In the genomic region with DNA sequence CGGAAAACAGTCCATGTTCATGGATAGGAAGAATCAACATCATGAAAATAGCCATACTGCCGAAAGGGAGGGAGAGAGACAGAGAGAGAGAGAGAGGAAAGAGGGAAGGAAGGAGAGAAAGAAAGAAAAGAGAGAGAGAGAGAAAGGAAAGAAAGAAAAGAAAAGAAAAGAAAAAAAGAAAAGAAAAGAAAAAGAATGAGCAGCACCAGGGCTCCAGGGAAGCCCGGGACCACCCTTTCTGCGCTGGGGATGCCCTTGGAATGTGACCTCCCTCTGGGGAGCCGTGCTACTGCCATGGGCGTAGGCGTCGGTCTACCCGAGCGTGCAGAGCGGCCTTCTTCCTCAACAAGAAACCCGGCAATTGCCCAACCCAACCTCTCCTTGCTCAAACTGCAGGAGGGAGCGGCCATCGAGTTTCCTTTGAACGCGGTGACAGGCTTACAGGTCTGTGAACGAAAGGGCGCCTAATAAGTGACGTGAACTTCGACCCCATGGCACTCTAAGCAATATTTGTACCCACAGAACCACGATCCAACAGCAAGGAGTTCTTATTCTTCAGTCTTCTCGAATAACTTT, we compare ENCODE assay signal across 8 cellular contexts. TPM values are rescaled to one million over a fixed set of nuclear protein-coding genes. Genes with fewer than 3 reads are reported as not detected.
DNase-seq lines count a peak whose midpoint lies in the region; ATAC-seq and TF ChIP-seq lines count a peak whose summit lies in the region.

No MANE protein-coding gene starts in this region.

- peaks cover 51% of the 10 kb centered on the region for H3K4me1 Mint-ChIP-seq in activated CD8-positive, alpha-beta T cell treated with anti-CD3 and anti-CD28 coated beads, Interleukin-2, amount 10 ng/mL, durations not matched to agents 7 days and 5 days (ENCODE audit: low read depth)
- peaks cover 40 to 64% of the 10 kb centered on the region in 2 donors for H3K4me1 Mint-ChIP-seq in natural killer cell

- ATAC-seq in GM19328 (IDR thresholded peaks at IDR 0.05; ENCODE audit: unreplicated experiment) (peak; percentile 61), natural killer cell (peak; percentile 55 to 68 (median 57)), HG02588 (IDR thresholded peaks at IDR 0.05; ENCODE audit: unreplicated experiment) (no peak)
- peak; percentile 66 for ATAC-seq in activated CD8-positive, alpha-beta T cell treated with anti-CD3 and anti-CD28 coated beads, Interleukin-2, amount 10 ng/mL, durations not matched to agents 7 days and 5 days

- intact Hi-C loops in natural killer cell (cut with micrococcal nuclease): no loop called here

- CTCF ChIA-PET in activated CD8-positive, alpha-beta T cell treated with anti-CD3 and anti-CD28 coated beads, Interleukin-2, amount 10 ng/mL, durations not matched to agents 7 days and 5 days (lab: Charles Lee): interaction anchor here (1.1 to 2.7 kb wide), 3 partner anchors 11 to 346 kb away, joined by 3 to 19 read pairs (median 4); no protein-coding TSS in a partner anchor

- H3K27me3 Mint-ChIP-seq in activated CD8-positive, alpha-beta T cell treated with anti-CD3 and anti-CD28 coated beads, Interleukin-2, amount 10 ng/mL, durations not matched to agents 7 days and 5 days (ENCODE audit: low read depth): peaks cover 60% of the 10 kb centered on the region
- H3K27me3 Mint-ChIP-seq in natural killer cell (ENCODE audit: low read depth in 2 of 2): peaks cover 37 to 63% of the 10 kb centered on the region in 2 donors

- TF ChIP-seq CTCF in natural killer cell (IDR thresholded peaks at IDR 0.05): no peak

- peak overlapping the region; percentile 61 for H3K27ac Mint-ChIP-seq in activated CD8-positive, alpha-beta T cell treated with anti-CD3 and anti-CD28 coated beads, Interleukin-2, amount 10 ng/mL, durations not matched to agents 7 days and 5 days
- peak overlapping the region; percentile 71 to 93 for H3K27ac Mint-ChIP-seq in natural killer cell

- no peaks in the 10 kb centered on the region for H3K9me3 Mint-ChIP-seq in activated CD8-positive, alpha-beta T cell treated with anti-CD3 and anti-CD28 coated beads, Interleukin-2, amount 10 ng/mL, durations not matched to agents 7 days and 5 days (ENCODE audit: insufficient read depth)
- no peaks in the 10 kb centered on the region for H3K9me3 Mint-ChIP-seq in natural killer cell

- H3K36me3 Mint-ChIP-seq in activated CD8-positive, alpha-beta T cell treated with anti-CD3 and anti-CD28 coated beads, Interleukin-2, amount 10 ng/mL, durations not matched to agents 7 days and 5 days (ENCODE audit: low read depth): peaks cover 4% of the 10 kb centered on the region
- H3K36me3 Mint-ChIP-seq in natural killer cell: no peaks in the 10 kb centered on the region

- peak overlapping the region; percentile 66 for H3K4me3 Mint-ChIP-seq in activated CD8-positive, alpha-beta T cell treated with anti-CD3 and anti-CD28 coated beads, Interleukin-2, amount 10 ng/mL, durations not matched to agents 7 days and 5 days
- H3K4me3 Mint-ChIP-seq in natural killer cell: peak overlapping the region; percentile 69

- POLR2A ChIA-PET in activated CD8-positive, alpha-beta T cell treated with anti-CD3 and anti-CD28 coated beads, Interleukin-2, amount 10 ng/mL, durations not matched to agents 7 days and 5 days (lab: Charles Lee): no interaction called here

- DNase-seq in LoVo (ENCODE audit: low spot score): peak; percentile 91
- DNase-seq in activated CD8-positive, alpha-beta T cell treated with anti-CD3 and anti-CD28 coated beads, Interleukin-2, amount 10 ng/mL, durations not matched to agents 7 days and 5 days: peak; percentile 68
- peak; percentile 75 for DNase-seq in fibroblast of gingiva (ENCODE audit: low read depth)
- DNase-seq in natural killer cell: no peak
- DNase-seq in NK-92 (lab: John Stamatoyannopoulos, UW; ENCODE audit: unreplicated experiment): no peak
- no peak for DNase-seq in middle frontal gyrus (ENCODE audit: extremely low spot score, low spot score)

RNA-seq across cellular contexts. Expression of gene OR6S1, which starts 16.9 kb away (rescaled TPM):
- not detected for total RNA-seq in activated CD8-positive, alpha-beta T cell treated with anti-CD3 and anti-CD28 coated beads, Interleukin-2, amount 10 ng/mL, durations not matched to agents 7 days and 5 days
- total RNA-seq in natural killer cell: not detected

RNA-seq across cellular contexts. Expression of gene RNASE12, which starts 33.4 kb away (rescaled TPM):
- not detected for total RNA-seq in activated CD8-positive, alpha-beta T cell treated with anti-CD3 and anti-CD28 coated beads, Interleukin-2, amount 10 ng/mL, durations not matched to agents 7 days and 5 days
- total RNA-seq in natural killer cell: not detected

RNA-seq across cellular contexts. Expression of gene RNASE11, which starts 36.8 kb away (rescaled TPM):
- not detected for total RNA-seq in activated CD8-positive, alpha-beta T cell treated with anti-CD3 and anti-CD28 coated beads, Interleukin-2, amount 10 ng/mL, durations not matched to agents 7 days and 5 days
- not detected for total RNA-seq in natural killer cell

RNA-seq across cellular contexts. Expression of gene RNASE4, which starts 59.8 kb away (rescaled TPM):
- total RNA-seq in activated CD8-positive, alpha-beta T cell treated with anti-CD3 and anti-CD28 coated beads, Interleukin-2, amount 10 ng/mL, durations not matched to agents 7 days and 5 days: 1 to 10 TPM in 1 of 2 experiments, under 1 TPM in 1; 0.63 to 1.6 TPM
- under 1 TPM in 2 of 3 donors, not detected in 1; 0.60 to 0.68 TPM for total RNA-seq in natural killer cell

Comparison
In these comparisons a context has a peak if more than half of its experiments do, and no peak if none do; other contexts are left out.
1. DNase-seq: peak in LoVo (single experiment), activated CD8-positive, alpha-beta T cell treated with anti-CD3 and anti-CD28 coated beads, Interleukin-2, amount 10 ng/mL, durations not matched to agents 7 days and 5 days (single experiment) and fibroblast of gingiva (single experiment); none in natural killer cell (single experiment), NK-92 (single experiment) and middle frontal gyrus (single experiment).